ENCODE assay signal across 24 cellular contexts in genomic region chr9:38136386-38136785, GRCh38.
"Had no signal": no experiment of that assay in that cellular context is flagged by ENCODE, and none has a peak within 500 bp of the region (broad histone marks: within the 10 kb centered on the region; RNA-seq: fewer than 3 reads in every experiment).

No MANE protein-coding gene starts in this region.

- ATAC-seq: foreskin keratinocyte, gastroesophageal sphincter, heart right ventricle, left cardiac atrium, left lung, left ventricle myocardium superior, lower lobe of right lung, mucosa of descending colon had no signal

- H3K4me1 ChIP-seq: foreskin keratinocyte, left lung had no signal

- H3K4me1 Mint-ChIP-seq: naive B cell had no signal

- H3K36me3 Mint-ChIP-seq: mesothelial cell of epicardium, naive B cell had no signal

- H3K4me3 ChIP-seq: coronary artery, dorsolateral prefrontal cortex, esophagus muscularis mucosa, gastroesophageal sphincter, heart right ventricle, left lung, lower lobe of right lung, mucosa of descending colon had no signal

- H3K36me3 ChIP-seq: esophagus muscularis mucosa, gastroesophageal sphincter, heart right ventricle, left lung, lower lobe of right lung had no signal

- H3K9me3 Mint-ChIP-seq: mesothelial cell of epicardium, naive B cell had no signal

- FAIRE-seq: colon, endothelial cell of umbilical vein, frontal cortex, islet of Langerhans, keratinocyte had no signal

- DNase-seq: dermis blood vessel endothelial cell; dorsolateral prefrontal cortex; effector CD4-positive, alpha-beta T cell; effector memory CD4-positive, alpha-beta T cell; foreskin keratinocyte; head of caudate nucleus; heart right ventricle; hippocampal formation; left cardiac atrium; left lung; left ventricle myocardium superior; lower lobe of right lung; mesenchymal stem cell; mucosa of descending colon; naive B cell had no signal

- H3K4me3 Mint-ChIP-seq: mesothelial cell of epicardium had no signal

- H3K27ac Mint-ChIP-seq: mesothelial cell of epicardium, naive B cell had no signal

- H3K9me3 ChIP-seq: esophagus muscularis mucosa, gastroesophageal sphincter, heart right ventricle, left lung, lower lobe of right lung, mucosa of descending colon had no signal

- H3K27ac ChIP-seq: coronary artery, dorsolateral prefrontal cortex, esophagus muscularis mucosa, foreskin keratinocyte, gastroesophageal sphincter, heart right ventricle, left lung, lower lobe of right lung had no signal
